28 cellular contexts compared by ENCODE assay signal in genomic region chr3:107361633-107362032, GRCh38. TPM values are rescaled to one million over a fixed set of nuclear protein-coding genes. Genes with fewer than 3 reads are reported as not detected.
"Had no signal": no experiment of that assay in that cellular context is flagged by ENCODE, and none has a peak within 500 bp of the region (broad histone marks: within the 10 kb centered on the region; RNA-seq: fewer than 3 reads in every experiment).

No MANE protein-coding gene starts in this region.

- ATAC-seq: HepG2, Panc1, PC-3 had no signal

- H3K27ac ChIP-seq: RWPE1 had no signal

- H3K9me2 ChIP-seq: SK-N-SH had no signal

- H3K4me3 ChIP-seq: MG63 had no signal

- H3K36me3 ChIP-seq: MG63 had no signal

- H3K27me3 ChIP-seq: MG63 had no signal

- H3K4me2 ChIP-seq: SK-N-SH had no signal

- DNase-seq: IMR-90, Karpas-422, KG1, MG63, NCI-H1092, NCI-H1105 treated with DMSO at 0.1 percent for 48 hours, NCI-H1417 treated with DMSO at 0.1 percent for 48 hours, NCI-H146, NCI-H1694 treated with DMSO at 0.1 percent for 48 hours, NCI-H1930, NCI-H2081, NCI-H2171, NCI-H226, NCI-H446, NCI-H510A, NCI-H524 treated with DMSO at 0.1 percent for 48 hours, NCI-H69, NCI-H774, PC-3, SHP77, SK-N-SH, SW 1271 had no signal

RNA-seq across cellular contexts. Expression of gene CCDC54, which starts 15.6 kb away (rescaled TPM):
- total RNA-seq: HepG2, HT1080, IMR-90, OCI-LY7, PC-3, SK-MEL-5 had no signal
- polyA plus RNA-seq: HepG2, IMR-90, SK-N-SH had no signal
